19 cellular contexts compared by ENCODE assay signal in the genomic region with DNA sequence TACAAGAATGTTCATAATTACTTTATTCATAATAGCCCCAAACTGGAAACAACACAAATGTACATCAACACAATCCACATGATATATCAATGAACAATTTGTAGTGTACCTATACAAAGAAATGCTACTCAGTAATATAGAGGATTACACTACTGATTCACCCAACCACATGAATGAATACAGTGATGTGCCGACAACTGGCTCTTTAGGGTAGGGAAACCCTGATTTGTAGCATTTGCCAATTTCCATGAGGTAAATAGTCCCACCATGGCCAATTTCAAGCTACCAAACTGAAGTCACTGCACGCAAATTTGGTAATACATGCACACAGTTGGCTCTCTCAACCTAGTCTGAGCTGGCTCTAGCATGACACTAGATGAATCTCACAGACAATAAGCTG.
DNase-seq lines count a peak whose midpoint lies in the region; ATAC-seq and TF ChIP-seq lines count a peak whose summit lies in the region.
"Had no signal": no experiment of that assay in that cellular context is flagged by ENCODE, and none has a peak within 500 bp of the region (broad histone marks: within the 10 kb centered on the region; RNA-seq: fewer than 3 reads in every experiment).

No MANE protein-coding gene starts in this region.

- no peaks in the 10 kb centered on the region for H3K36me3 Mint-ChIP-seq in activated CD8-positive, alpha-beta T cell treated with anti-CD3 and anti-CD28 coated beads, Interleukin-2, amount 10 ng/mL, durations not matched to agents 7 days and 5 days (ENCODE audit: low read depth)
- H3K36me3 Mint-ChIP-seq in activated CD8-positive, alpha-beta T cell treated with anti-CD3 and anti-CD28 coated beads for 36 hours (ENCODE audit: low read depth): no peaks in the 10 kb centered on the region
- H3K36me3 Mint-ChIP-seq in activated naive CD8-positive, alpha-beta T cell treated with anti-CD3 and anti-CD28 coated beads for 36 hours: no peaks in the 10 kb centered on the region
- H3K36me3 Mint-ChIP-seq in nephron (ENCODE audit: low read depth): no peaks in the 10 kb centered on the region
- no peaks in the 10 kb centered on the region for H3K36me3 Mint-ChIP-seq in T-helper 2 cell treated with Interferon-gamma antibody and Interleukin-4, amounts not matched to agents 5 μg/mL and 100 μg/mL, for 36 hours (ENCODE audit: low read depth)

- no peak for DNase-seq in activated CD8-positive, alpha-beta T cell treated with anti-CD3 and anti-CD28 coated beads, Interleukin-2, amount 10 ng/mL, durations not matched to agents 7 days and 5 days
- no peak for DNase-seq in activated CD8-positive, alpha-beta T cell treated with anti-CD3 and anti-CD28 coated beads for 36 hours
- DNase-seq in DND-41: no peak
- no peak for DNase-seq in activated naive CD8-positive, alpha-beta T cell treated with anti-CD3 and anti-CD28 coated beads for 36 hours
- DNase-seq in T-helper 2 cell treated with Interferon-gamma antibody and Interleukin-4, amounts not matched to agents 5 μg/mL and 100 μg/mL, for 36 hours (ENCODE audit: low spot score): no peak
- DNase-seq in NCI-H2081 treated with DMSO at 0.1 percent for 48 hours (lab: John Stamatoyannopoulos, UW): no peak
- DNase-seq in NCI-H2107 treated with DMSO at 0.1 percent for 48 hours (lab: John Stamatoyannopoulos, UW; ENCODE audit: unreplicated experiment): no peak
- DNase-seq: 8988T, Caco-2, DMS53, HCEC 1CT, NCI-H1048, NCI-H146, NCI-H2107, NCI-H345, NCI-H526 treated with DMSO at 0.1 percent for 48 hours, OCI-M1 had no signal

- POLR2A ChIA-PET in activated CD8-positive, alpha-beta T cell treated with anti-CD3 and anti-CD28 coated beads, Interleukin-2, amount 10 ng/mL, durations not matched to agents 7 days and 5 days (lab: Charles Lee): no interaction called here
- POLR2A ChIA-PET in activated CD8-positive, alpha-beta T cell treated with anti-CD3 and anti-CD28 coated beads for 36 hours (lab: Charles Lee): no interaction called here

- H3K4me3 Mint-ChIP-seq in activated CD8-positive, alpha-beta T cell treated with anti-CD3 and anti-CD28 coated beads, Interleukin-2, amount 10 ng/mL, durations not matched to agents 7 days and 5 days: no peak overlapping the region
- H3K4me3 Mint-ChIP-seq in activated CD8-positive, alpha-beta T cell treated with anti-CD3 and anti-CD28 coated beads for 36 hours: no peak overlapping the region
- no peak overlapping the region for H3K4me3 Mint-ChIP-seq in activated naive CD8-positive, alpha-beta T cell treated with anti-CD3 and anti-CD28 coated beads for 36 hours
- H3K4me3 Mint-ChIP-seq in nephron: no peak overlapping the region
- H3K4me3 Mint-ChIP-seq in T-helper 2 cell treated with Interferon-gamma antibody and Interleukin-4, amounts not matched to agents 5 μg/mL and 100 μg/mL, for 36 hours: no peak overlapping the region

- peak overlapping the region; percentile 47; the same call in 1 of the 2 replicates for H2AFZ ChIP-seq in DND-41 (ENCODE audit: low read depth, low read length)

- ATAC-seq in activated CD8-positive, alpha-beta T cell treated with anti-CD3 and anti-CD28 coated beads, Interleukin-2, amount 10 ng/mL, durations not matched to agents 7 days and 5 days: no peak
- no peak for ATAC-seq in activated CD8-positive, alpha-beta T cell treated with anti-CD3 and anti-CD28 coated beads for 36 hours
- ATAC-seq in DND-41 (ENCODE audit: insufficient read depth, low read depth): 0 out of 3 replicates have a peak, but pooled peaks have one; percentile 20

- no peaks in the 10 kb centered on the region for H3K27me3 ChIP-seq in DND-41 (ENCODE audit: insufficient read depth, low read length, poor library complexity)
- H3K27me3 ChIP-seq: BLaER1 treated with 17β-estradiol and CSF1 and Interleukin-3, amounts not matched to agents 10 nM and 100 nM had no signal

- H3K4me1 Mint-ChIP-seq in activated CD8-positive, alpha-beta T cell treated with anti-CD3 and anti-CD28 coated beads, Interleukin-2, amount 10 ng/mL, durations not matched to agents 7 days and 5 days (ENCODE audit: low read depth): peaks cover 7% of the 10 kb centered on the region
- H3K4me1 Mint-ChIP-seq in activated CD8-positive, alpha-beta T cell treated with anti-CD3 and anti-CD28 coated beads for 36 hours (ENCODE audit: low read depth): peaks cover 6% of the 10 kb centered on the region
- peaks cover 13% of the 10 kb centered on the region for H3K4me1 Mint-ChIP-seq in activated naive CD8-positive, alpha-beta T cell treated with anti-CD3 and anti-CD28 coated beads for 36 hours
- peaks cover 54% of the 10 kb centered on the region for H3K4me1 Mint-ChIP-seq in nephron
- H3K4me1 Mint-ChIP-seq in T-helper 2 cell treated with Interferon-gamma antibody and Interleukin-4, amounts not matched to agents 5 μg/mL and 100 μg/mL, for 36 hours (ENCODE audit: low read depth): peaks cover 3% of the 10 kb centered on the region

- no peaks in the 10 kb centered on the region for H3K9me3 Mint-ChIP-seq in activated CD8-positive, alpha-beta T cell treated with anti-CD3 and anti-CD28 coated beads, Interleukin-2, amount 10 ng/mL, durations not matched to agents 7 days and 5 days (ENCODE audit: insufficient read depth)
- no peaks in the 10 kb centered on the region for H3K9me3 Mint-ChIP-seq in activated CD8-positive, alpha-beta T cell treated with anti-CD3 and anti-CD28 coated beads for 36 hours
- no peaks in the 10 kb centered on the region for H3K9me3 Mint-ChIP-seq in activated naive CD8-positive, alpha-beta T cell treated with anti-CD3 and anti-CD28 coated beads for 36 hours
- peaks cover 2% of the 10 kb centered on the region for H3K9me3 Mint-ChIP-seq in nephron
- no peaks in the 10 kb centered on the region for H3K9me3 Mint-ChIP-seq in T-helper 2 cell treated with Interferon-gamma antibody and Interleukin-4, amounts not matched to agents 5 μg/mL and 100 μg/mL, for 36 hours

- H3K4me2 ChIP-seq in DND-41 (ENCODE audit: insufficient read depth, low read length): peak overlapping the region; percentile 36

- H3K9ac ChIP-seq in DND-41 (ENCODE audit: low read depth, low read length): 0 out of 2 replicates have a peak overlapping the region, but pooled peaks have one; percentile 20
- H3K9ac ChIP-seq: BLaER1 treated with 17β-estradiol and CSF1 and Interleukin-3, amounts not matched to agents 10 nM and 100 nM had no signal

- TF ChIP-seq CTCF in activated CD8-positive, alpha-beta T cell treated with anti-CD3 and anti-CD28 coated beads for 36 hours (IDR thresholded peaks at IDR 0.05): no peak
- no peak for TF ChIP-seq CTCF in DND-41 (IDR thresholded peaks at IDR 0.05; ENCODE audit: borderline replicate concordance, extremely low read depth, low read length, poor library complexity, severe bottlenecking)
- no peak for TF ChIP-seq CTCF in nephron (IDR thresholded peaks at IDR 0.05; ENCODE audit: unreplicated experiment in 3 of 3)

- no peaks in the 10 kb centered on the region for H3K36me3 ChIP-seq in DND-41 (ENCODE audit: insufficient read depth, low read length)
- H3K36me3 ChIP-seq: BLaER1 treated with 17β-estradiol and CSF1 and Interleukin-3, amounts not matched to agents 10 nM and 100 nM had no signal

- H3K27ac Mint-ChIP-seq in activated CD8-positive, alpha-beta T cell treated with anti-CD3 and anti-CD28 coated beads, Interleukin-2, amount 10 ng/mL, durations not matched to agents 7 days and 5 days: peak overlapping the region; percentile 50
- H3K27ac Mint-ChIP-seq in activated CD8-positive, alpha-beta T cell treated with anti-CD3 and anti-CD28 coated beads for 36 hours: no peak overlapping the region
- H3K27ac Mint-ChIP-seq in activated naive CD8-positive, alpha-beta T cell treated with anti-CD3 and anti-CD28 coated beads for 36 hours: peak overlapping the region; percentile 77
- H3K27ac Mint-ChIP-seq in nephron: peak overlapping the region in 2 of 3 experiments; percentile 16 to 19
- no peak overlapping the region for H3K27ac Mint-ChIP-seq in T-helper 2 cell treated with Interferon-gamma antibody and Interleukin-4, amounts not matched to agents 5 μg/mL and 100 μg/mL, for 36 hours

- H3K4me3 ChIP-seq in DND-41 (ENCODE audit: low read depth in 1 of 2, low read length in 2 of 2): peak overlapping the region in 1 of 2 experiments; percentile 22; a peak in 1 of 4 replicates
- H3K4me3 ChIP-seq: BLaER1 treated with 17β-estradiol and CSF1 and Interleukin-3, amounts not matched to agents 10 nM and 100 nM had no signal

- peaks cover 29% of the 10 kb centered on the region for H3K4me1 ChIP-seq in DND-41 (ENCODE audit: insufficient read depth, low read length)

- no peaks in the 10 kb centered on the region for H3K79me2 ChIP-seq in DND-41 (ENCODE audit: insufficient read depth, low read length)

- CTCF ChIA-PET in activated CD8-positive, alpha-beta T cell treated with anti-CD3 and anti-CD28 coated beads, Interleukin-2, amount 10 ng/mL, durations not matched to agents 7 days and 5 days (lab: Charles Lee): no interaction called here
- CTCF ChIA-PET in activated CD8-positive, alpha-beta T cell treated with anti-CD3 and anti-CD28 coated beads for 36 hours (lab: Charles Lee): no interaction called here

- peak overlapping the region; percentile 72 for H3K27ac ChIP-seq in DND-41 (ENCODE audit: low read length)
- H3K27ac ChIP-seq: BLaER1 treated with 17β-estradiol and CSF1 and Interleukin-3, amounts not matched to agents 10 nM and 100 nM had no signal

- H4K20me1 ChIP-seq in DND-41 (ENCODE audit: insufficient read depth, low read length): no peaks in the 10 kb centered on the region
- H4K20me1 ChIP-seq: BLaER1 treated with 17β-estradiol and CSF1 and Interleukin-3, amounts not matched to agents 10 nM and 100 nM had no signal

- H3K27me3 Mint-ChIP-seq in activated CD8-positive, alpha-beta T cell treated with anti-CD3 and anti-CD28 coated beads, Interleukin-2, amount 10 ng/mL, durations not matched to agents 7 days and 5 days (ENCODE audit: low read depth): no peaks in the 10 kb centered on the region
- peaks cover 2% of the 10 kb centered on the region for H3K27me3 Mint-ChIP-seq in activated CD8-positive, alpha-beta T cell treated with anti-CD3 and anti-CD28 coated beads for 36 hours
- peaks cover 5% of the 10 kb centered on the region for H3K27me3 Mint-ChIP-seq in activated naive CD8-positive, alpha-beta T cell treated with anti-CD3 and anti-CD28 coated beads for 36 hours
- no peaks in the 10 kb centered on the region for H3K27me3 Mint-ChIP-seq in nephron (ENCODE audit: low read depth)
- peaks cover 16% of the 10 kb centered on the region for H3K27me3 Mint-ChIP-seq in T-helper 2 cell treated with Interferon-gamma antibody and Interleukin-4, amounts not matched to agents 5 μg/mL and 100 μg/mL, for 36 hours (ENCODE audit: low read depth)

- no peaks in the 10 kb centered on the region for H3K9me3 ChIP-seq in DND-41 (ENCODE audit: insufficient read depth, low read length, severe bottlenecking)
- H3K9me3 ChIP-seq: BLaER1 treated with 17β-estradiol and CSF1 and Interleukin-3, amounts not matched to agents 10 nM and 100 nM; Caco-2 had no signal

- intact Hi-C loops in activated CD8-positive, alpha-beta T cell treated with anti-CD3 and anti-CD28 coated beads for 36 hours (cut with micrococcal nuclease): no loop called here

Comparison
In these comparisons a context has a peak if more than half of its experiments do, and no peak if none do; other contexts are left out.
1. H3K27ac Mint-ChIP-seq: peak in activated CD8-positive, alpha-beta T cell treated with anti-CD3 and anti-CD28 coated beads, Interleukin-2, amount 10 ng/mL, durations not matched to agents 7 days and 5 days (single experiment), activated naive CD8-positive, alpha-beta T cell treated with anti-CD3 and anti-CD28 coated beads for 36 hours (single experiment) and nephron (2 of 3); none in activated CD8-positive, alpha-beta T cell treated with anti-CD3 and anti-CD28 coated beads for 36 hours (single experiment) and T-helper 2 cell treated with Interferon-gamma antibody and Interleukin-4, amounts not matched to agents 5 μg/mL and 100 μg/mL, for 36 hours (single experiment).